20 cellular contexts compared by ENCODE assay signal in the genomic region with DNA sequence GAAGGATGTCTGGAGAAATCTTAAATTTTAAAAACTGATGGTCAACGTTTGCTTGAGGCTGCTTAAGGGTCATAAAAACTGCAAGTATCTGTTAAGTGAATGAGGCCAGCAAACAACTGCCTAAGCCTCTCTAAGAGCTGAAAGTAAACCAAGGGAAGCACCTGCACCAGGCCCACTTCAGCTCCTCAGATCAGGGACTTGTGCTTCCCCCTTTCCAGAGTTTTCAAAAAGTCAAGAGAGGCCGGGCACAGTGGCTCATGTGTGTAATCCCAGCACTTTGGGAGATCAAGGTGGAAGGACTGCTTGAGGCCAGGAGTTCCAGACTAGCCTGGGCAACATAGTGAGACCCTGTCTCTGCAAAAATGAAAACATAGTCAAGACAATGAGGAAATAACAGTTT. TPM values are rescaled to one million over a fixed set of nuclear protein-coding genes. Genes with fewer than 3 reads are reported as not detected.
DNase-seq lines count a peak whose midpoint lies in the region; ATAC-seq lines count a peak whose summit lies in the region.
"Had no signal": no experiment of that assay in that cellular context is flagged by ENCODE, and none has a peak within 500 bp of the region (broad histone marks: within the 10 kb centered on the region; RNA-seq: fewer than 3 reads in every experiment).

No MANE protein-coding gene starts in this region.

- CTCF ChIA-PET in naive thymus-derived CD4-positive, alpha-beta T cell (lab: Charles Lee): interaction anchor here (0.9 to 1.1 kb wide), 2 partner anchors 37 to 136 kb away, joined by 3 to 5 read pairs; no protein-coding TSS in a partner anchor

- no peaks in the 10 kb centered on the region for H3K9me3 ChIP-seq in CD4-positive, CD25-positive, alpha-beta regulatory T cell (ENCODE audit: control insufficient read depth in 2 of 2, low read length in 2 of 2)
- no peaks in the 10 kb centered on the region for H3K9me3 ChIP-seq in naive thymus-derived CD4-positive, alpha-beta T cell (ENCODE audit: control insufficient read depth in 2 of 3, low read length in 3 of 3)
- H3K9me3 ChIP-seq: thoracic aorta had no signal

- H3K27me3 ChIP-seq in CD4-positive, CD25-positive, alpha-beta regulatory T cell (ENCODE audit: control insufficient read depth, insufficient read depth, low read length): no peaks in the 10 kb centered on the region
- no peaks in the 10 kb centered on the region for H3K27me3 ChIP-seq in naive thymus-derived CD4-positive, alpha-beta T cell (ENCODE audit: control insufficient read depth in 2 of 2, insufficient read depth in 2 of 2, low read length in 2 of 2)

- peak overlapping the region in 3 of 4 donors; percentile 37 to 64 (median 43) for H3K4me3 Mint-ChIP-seq in CD4-positive, CD25-positive, alpha-beta regulatory T cell
- H3K4me3 Mint-ChIP-seq in IgD-negative memory B cell: peak overlapping the region in 2 of 4 donors; percentile 27 to 41
- H3K4me3 Mint-ChIP-seq in activated naive CD8-positive, alpha-beta T cell: no peak overlapping the region
- H3K4me3 Mint-ChIP-seq in naive thymus-derived CD4-positive, alpha-beta T cell: peak overlapping the region in 7 of 10 donors; percentile 38 to 83 (median 64)
- H3K4me3 Mint-ChIP-seq: neural crest cell had no signal

- peak overlapping the region; percentile 50 for H3K4me3 ChIP-seq in CD4-positive, CD25-positive, alpha-beta regulatory T cell (ENCODE audit: low read depth, low read length)
- H3K4me3 ChIP-seq in naive thymus-derived CD4-positive, alpha-beta T cell (ENCODE audit: low read length): peak overlapping the region; percentile 37
- H3K4me3 ChIP-seq: lung, PC-9, SK-N-MC, thoracic aorta had no signal

- DNase-seq in CD4-positive, CD25-positive, alpha-beta regulatory T cell: no peak
- DNase-seq in naive thymus-derived CD4-positive, alpha-beta T cell: no peak
- DNase-seq in SW 1271 (lab: John Stamatoyannopoulos, UW) (no peak), SIG-M5 treated with dmso at 0.1 percent for 504 hours (lab: John Stamatoyannopoulos, UW; ENCODE audit: unreplicated experiment) (no peak)
- DNase-seq: amniotic stem cell, DND-41, MM.1S, NCI-H2029 treated with DMSO at 0.1 percent for 48 hours, NCI-H748 treated with DMSO at 0.1 percent for 48 hours, PC-9 had no signal

- peaks cover 19% of the 10 kb centered on the region for H3K36me3 ChIP-seq in CD4-positive, CD25-positive, alpha-beta regulatory T cell (ENCODE audit: control insufficient read depth, insufficient read depth, low read length)
- peaks cover 3 to 31% (median 15%) of the 10 kb centered on the region in 3 experiments for H3K36me3 ChIP-seq in naive thymus-derived CD4-positive, alpha-beta T cell (ENCODE audit: control insufficient read depth in 2 of 3, insufficient read depth in 3 of 3, low read length in 3 of 3)

- ATAC-seq in CD4-positive, CD25-positive, alpha-beta regulatory T cell (ENCODE audit: low read depth in 2 of 2): no peak
- ATAC-seq in naive thymus-derived CD4-positive, alpha-beta T cell: no peak
- ATAC-seq in GM21360 (IDR thresholded peaks at IDR 0.05; ENCODE audit: unreplicated experiment) (no peak), HG03460 (IDR thresholded peaks at IDR 0.05; ENCODE audit: unreplicated experiment) (no peak)

- peaks cover 27% of the 10 kb centered on the region for H3K36me3 Mint-ChIP-seq in CD4-positive, CD25-positive, alpha-beta regulatory T cell
- peaks cover 5% of the 10 kb centered on the region for H3K36me3 Mint-ChIP-seq in IgD-negative memory B cell
- peaks cover 10% of the 10 kb centered on the region for H3K36me3 Mint-ChIP-seq in activated naive CD8-positive, alpha-beta T cell
- peaks cover 9 to 24% (median 18%) of the 10 kb centered on the region in 5 donors for H3K36me3 Mint-ChIP-seq in naive thymus-derived CD4-positive, alpha-beta T cell

- POLR2A ChIA-PET in naive thymus-derived CD4-positive, alpha-beta T cell (lab: Charles Lee): interaction anchor here (1.0 kb wide), 1 partner anchor 101 kb away, joined by 5 read pairs; the partner anchor contains the start of gene USP3

- intact Hi-C loops in naive thymus-derived CD4-positive, alpha-beta T cell (cut with micrococcal nuclease): loop anchor here in 1 of 2 donors (10.0 kb wide), 1 partner anchor 548 kb away; the partner anchor contains the start of gene SNX22

- H3K4me1 ChIP-seq in CD4-positive, CD25-positive, alpha-beta regulatory T cell (ENCODE audit: control insufficient read depth, insufficient read depth, low read length, poor library complexity, severe bottlenecking): peaks cover 43% of the 10 kb centered on the region
- H3K4me1 ChIP-seq in naive thymus-derived CD4-positive, alpha-beta T cell (ENCODE audit: control insufficient read depth in 2 of 2, insufficient read depth in 2 of 2, low read length in 2 of 2): peaks cover 37 to 38% of the 10 kb centered on the region in 2 donors

- peaks cover 23 to 67% (median 43%) of the 10 kb centered on the region in 4 donors for H3K4me1 Mint-ChIP-seq in CD4-positive, CD25-positive, alpha-beta regulatory T cell
- peaks cover 40 to 46% (median 41%) of the 10 kb centered on the region in 3 donors for H3K4me1 Mint-ChIP-seq in IgD-negative memory B cell
- peaks cover 56% of the 10 kb centered on the region for H3K4me1 Mint-ChIP-seq in activated naive CD8-positive, alpha-beta T cell (ENCODE audit: low read depth)
- H3K4me1 Mint-ChIP-seq in naive thymus-derived CD4-positive, alpha-beta T cell: peaks cover 41 to 76% (median 66%) of the 10 kb centered on the region in 7 donors

- H3K9me3 Mint-ChIP-seq in CD4-positive, CD25-positive, alpha-beta regulatory T cell: no peaks in the 10 kb centered on the region
- H3K9me3 Mint-ChIP-seq in IgD-negative memory B cell: no peaks in the 10 kb centered on the region
- H3K9me3 Mint-ChIP-seq in activated naive CD8-positive, alpha-beta T cell (ENCODE audit: low read depth): no peaks in the 10 kb centered on the region
- H3K9me3 Mint-ChIP-seq in naive thymus-derived CD4-positive, alpha-beta T cell: peaks cover 0 to 2% (median 0%) of the 10 kb centered on the region in 11 donors
- H3K9me3 Mint-ChIP-seq: neural crest cell had no signal

- H3K27me3 Mint-ChIP-seq in CD4-positive, CD25-positive, alpha-beta regulatory T cell: no peaks in the 10 kb centered on the region
- no peaks in the 10 kb centered on the region for H3K27me3 Mint-ChIP-seq in IgD-negative memory B cell
- no peaks in the 10 kb centered on the region for H3K27me3 Mint-ChIP-seq in activated naive CD8-positive, alpha-beta T cell
- no peaks in the 10 kb centered on the region for H3K27me3 Mint-ChIP-seq in naive thymus-derived CD4-positive, alpha-beta T cell

- H3K27ac ChIP-seq in CD4-positive, CD25-positive, alpha-beta regulatory T cell (ENCODE audit: insufficient read depth, low read length, poor library complexity, severe bottlenecking): peak overlapping the region; percentile 66
- H3K27ac ChIP-seq in naive thymus-derived CD4-positive, alpha-beta T cell (ENCODE audit: low read depth, low read length): peak overlapping the region; percentile 68
- H3K27ac ChIP-seq: C4-2B, epithelial cell of prostate, PC-9, SK-N-MC had no signal

- H3K27ac Mint-ChIP-seq in CD4-positive, CD25-positive, alpha-beta regulatory T cell: peak overlapping the region; percentile 76 to 91 (median 89)
- H3K27ac Mint-ChIP-seq in IgD-negative memory B cell: peak overlapping the region; percentile 68 to 87 (median 82)
- peak overlapping the region; percentile 94 for H3K27ac Mint-ChIP-seq in activated naive CD8-positive, alpha-beta T cell
- peak overlapping the region; percentile 84 to 97 (median 93) for H3K27ac Mint-ChIP-seq in naive thymus-derived CD4-positive, alpha-beta T cell

RNA-seq across cellular contexts. Expression of gene FBXL22, which starts 9.1 kb away (rescaled TPM):
- 1.7 TPM for total RNA-seq in CD4-positive, CD25-positive, alpha-beta regulatory T cell
- polyA plus RNA-seq in CD4-positive, CD25-positive, alpha-beta regulatory T cell: 1 to 10 TPM in 2 of 4 donors, under 1 TPM in 2; 0.45 to 2.1 (median 1.0) TPM
- 0.73 TPM for polyA plus RNA-seq in IgD-negative memory B cell
- 1 to 10 TPM in 4 of 5 experiments, under 1 TPM in 1; 0.94 to 3.3 (median 1.6) TPM for total RNA-seq in naive thymus-derived CD4-positive, alpha-beta T cell
- polyA plus RNA-seq in naive thymus-derived CD4-positive, alpha-beta T cell: 1 to 10 TPM; 1.0 to 2.4 TPM
